Comparison of ENCODE assay signal across 17 cellular contexts in genomic region chr12:50195832-50196231, GRCh38. TPM values are rescaled to one million over a fixed set of nuclear protein-coding genes. Genes with fewer than 3 reads are reported as not detected.
DNase-seq lines count a peak whose midpoint lies in the region; ATAC-seq and TF ChIP-seq lines count a peak whose summit lies in the region.
"Had no signal": no experiment of that assay in that cellular context is flagged by ENCODE, and none has a peak within 500 bp of the region (broad histone marks: within the 10 kb centered on the region; RNA-seq: fewer than 3 reads in every experiment).

No MANE protein-coding gene starts in this region.

- H3K27me3 Mint-ChIP-seq in natural killer cell treated with Interleukin-12 subunit alpha and Interleukin-12 subunit beta and Interleukin-15 and Interleukin-18, amount 100 ng/mL, for 72 hours: no peaks in the 10 kb centered on the region

- no peaks in the 10 kb centered on the region for H3K9me3 ChIP-seq in psoas muscle
- H3K9me3 ChIP-seq: neutrophil, SJSA1 had no signal

- H3K4me1 Mint-ChIP-seq in natural killer cell treated with Interleukin-12 subunit alpha and Interleukin-12 subunit beta and Interleukin-15 and Interleukin-18, amount 100 ng/mL, for 72 hours (ENCODE audit: low read depth in 2 of 2): no peaks in the 10 kb centered on the region
- H3K4me1 Mint-ChIP-seq: CD14-positive monocyte had no signal

- no peak overlapping the region for H3K27ac Mint-ChIP-seq in natural killer cell treated with Interleukin-12 subunit alpha and Interleukin-12 subunit beta and Interleukin-15 and Interleukin-18, amount 100 ng/mL, for 72 hours
- H3K27ac Mint-ChIP-seq: CD14-positive monocyte had no signal

- H3K27ac ChIP-seq in VCaP (peak overlapping the region; percentile 98), psoas muscle (peak overlapping the region; percentile 77)
- H3K27ac ChIP-seq: neutrophil, SJSA1 had no signal

- peaks cover 0 to 85% of the 10 kb centered on the region in 2 donors for H3K36me3 ChIP-seq in psoas muscle (ENCODE audit: insufficient read depth in 1 of 2, low read depth in 1 of 2)

- WGBS in psoas muscle, 3 donors: 22 to 32% (median 26%) methylated on average over 4 of the region's 4 CpGs

- peaks cover 14% of the 10 kb centered on the region for H3K36me3 Mint-ChIP-seq in natural killer cell treated with Interleukin-12 subunit alpha and Interleukin-12 subunit beta and Interleukin-15 and Interleukin-18, amount 100 ng/mL, for 72 hours

- H3K27me3 ChIP-seq in psoas muscle (ENCODE audit: insufficient read depth in 3 of 3, low read length in 2 of 3): no peaks in the 10 kb centered on the region
- H3K27me3 ChIP-seq: neutrophil, SJSA1 had no signal

- no peak overlapping the region for H3K4me3 Mint-ChIP-seq in natural killer cell treated with Interleukin-12 subunit alpha and Interleukin-12 subunit beta and Interleukin-15 and Interleukin-18, amount 100 ng/mL, for 72 hours
- H3K4me3 Mint-ChIP-seq: CD14-positive monocyte had no signal

- H3K4me3 ChIP-seq in psoas muscle: peak overlapping the region; percentile 32
- H3K4me3 ChIP-seq: SJSA1 had no signal

- intact Hi-C loops in psoas muscle (cut with DNase I): no loop called here

- ATAC-seq in psoas muscle: peak; percentile 58 to 88 (median 82)
- no peak for ATAC-seq in natural killer cell treated with Interleukin-12 subunit alpha and Interleukin-12 subunit beta and Interleukin-15 and Interleukin-18, amount 100 ng/mL, for 72 hours

- DNase-seq in DMS79 treated with DMSO at 0.1 percent for 48 hours (lab: John Stamatoyannopoulos, UW) (peak; percentile 24), NCI-H1092 (lab: John Stamatoyannopoulos, UW) (peak; percentile 24), psoas muscle (no peak), hippocampal formation (lab: John Stamatoyannopoulos, UW) (no peak), NCI-H2227 treated with DMSO at 0.1 percent for 48 hours (lab: John Stamatoyannopoulos, UW) (no peak)
- DNase-seq in natural killer cell treated with Interleukin-12 subunit alpha and Interleukin-12 subunit beta and Interleukin-15 and Interleukin-18, amount 100 ng/mL, for 72 hours (ENCODE audit: low spot score): no peak
- DNase-seq: activated CD4-positive, alpha-beta T cell treated with anti-CD3 and anti-CD28 coated beads, Interleukin-2, amount 50 U/mL, for 1 hour; activated T-cell treated with anti-CD3 and anti-CD28 coated beads, Interleukin-2, amount 50 U/mL, for 48 hours; caudate nucleus; effector CD8-positive, alpha-beta T cell; H7; small intestine; stimulated activated naive CD4-positive, alpha-beta T cell had no signal

- peaks cover 33% of the 10 kb centered on the region for H3K4me1 ChIP-seq in psoas muscle
- H3K4me1 ChIP-seq: SJSA1 had no signal

- no peaks in the 10 kb centered on the region for H3K9me3 Mint-ChIP-seq in natural killer cell treated with Interleukin-12 subunit alpha and Interleukin-12 subunit beta and Interleukin-15 and Interleukin-18, amount 100 ng/mL, for 72 hours
- H3K9me3 Mint-ChIP-seq: CD14-positive monocyte had no signal

- TF ChIP-seq CTCF in VCaP (conservative IDR thresholded peaks at IDR 0.05) (no peak), psoas muscle (IDR thresholded peaks at IDR 0.05) (no peak)

RNA-seq across cellular contexts. Expression of gene CERS5, which starts 28.7 kb away (rescaled TPM):
- total RNA-seq in psoas muscle: 10 to 100 TPM in 1 of 4 donors, 1 to 10 TPM in 3; 5.2 to 10.7 (median 6.6) TPM
- 1 to 10 TPM; 7.2 to 8.2 (median 7.5) TPM for polyA plus RNA-seq in psoas muscle
- total RNA-seq in natural killer cell treated with Interleukin-12 subunit alpha and Interleukin-12 subunit beta and Interleukin-15 and Interleukin-18, amount 100 ng/mL, for 72 hours: 100 to 1,000 TPM in 1 of 2 donors, 10 to 100 TPM in 1; 72.1 to 115 TPM

Comparison
In these comparisons a context has a peak if more than half of its experiments do, and no peak if none do; other contexts are left out.
1. DNase-seq: peak in DMS79 treated with DMSO at 0.1 percent for 48 hours (single experiment) and NCI-H1092 (single experiment); none in psoas muscle (0 of 2), hippocampal formation (0 of 2), NCI-H2227 treated with DMSO at 0.1 percent for 48 hours (single experiment) and natural killer cell treated with Interleukin-12 subunit alpha and Interleukin-12 subunit beta and Interleukin-15 and Interleukin-18, amount 100 ng/mL, for 72 hours (single experiment).
2. ATAC-seq: peak in psoas muscle (4 of 4); none in natural killer cell treated with Interleukin-12 subunit alpha and Interleukin-12 subunit beta and Interleukin-15 and Interleukin-18, amount 100 ng/mL, for 72 hours (0 of 2).
3. RNA of gene CERS5, which starts 28.7 kb away (total RNA-seq): 72.1 to 115 TPM in natural killer cell treated with Interleukin-12 subunit alpha and Interleukin-12 subunit beta and Interleukin-15 and Interleukin-18, amount 100 ng/mL, for 72 hours; 5.2 to 10.7 TPM in psoas muscle; every median in the first group is over 4 times any median in the second.